10 cellular contexts compared by ENCODE assay signal in the genomic region with DNA sequence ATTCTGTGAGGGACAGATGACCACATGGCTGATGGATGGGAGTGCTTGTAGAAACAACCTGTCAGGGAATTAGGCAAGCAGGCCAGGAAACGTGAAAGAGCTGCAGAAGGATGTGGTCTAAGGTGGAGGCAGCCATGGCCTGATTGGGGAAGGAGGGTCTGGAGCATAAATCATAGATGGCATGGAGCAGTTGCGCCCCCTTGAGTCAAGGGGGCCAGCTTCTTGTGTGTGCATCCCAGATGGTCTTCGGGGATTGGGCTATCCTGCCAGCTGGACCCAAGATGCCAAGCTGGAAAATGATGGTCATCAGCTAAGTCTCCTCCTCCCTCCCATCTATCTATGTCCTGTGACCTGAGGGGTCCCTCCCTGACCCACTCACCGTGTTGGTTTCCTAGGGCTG.
DNase-seq lines count a peak whose midpoint lies in the region; ATAC-seq and TF ChIP-seq lines count a peak whose summit lies in the region.
"Had no signal": no experiment of that assay in that cellular context is flagged by ENCODE, and none has a peak within 500 bp of the region (broad histone marks: within the 10 kb centered on the region; RNA-seq: fewer than 3 reads in every experiment).

No MANE protein-coding gene starts in this region.

- no peaks in the 10 kb centered on the region for H3K36me3 ChIP-seq in iPS DF 6.9 (ENCODE audit: control insufficient read depth, insufficient read depth, low read length)
- H3K36me3 ChIP-seq: MG63 had no signal

- peak; percentile 59 for TF ChIP-seq CTCF in GM12874 (IDR thresholded peaks at IDR 0.05; ENCODE audit: insufficient read depth, low read depth, low read length)

- H3K9me3 ChIP-seq in iPS DF 6.9 (ENCODE audit: control insufficient read depth, insufficient read depth, low read length) = no peaks in the 10 kb centered on the region
- H3K9me3 ChIP-seq: MG63 had no signal

- H3K4me1 Mint-ChIP-seq in activated T-helper 17 cell treated with anti-CD3 and anti-CD28 coated beads, Interleukin-2, amount 50 U/mL, for 72 hours = no peaks in the 10 kb centered on the region

- no peaks in the 10 kb centered on the region for H3K36me3 Mint-ChIP-seq in activated T-helper 17 cell treated with anti-CD3 and anti-CD28 coated beads, Interleukin-2, amount 50 U/mL, for 72 hours (ENCODE audit: low read depth)

- H3K27me3 ChIP-seq in iPS DF 6.9 (ENCODE audit: control insufficient read depth, insufficient read depth, low read length) = no peaks in the 10 kb centered on the region; the same call in 1 of the 2 replicates

- no peak for ATAC-seq in sciatic nerve
- ATAC-seq in activated T-helper 17 cell treated with anti-CD3 and anti-CD28 coated beads, Interleukin-2, amount 50 U/mL, for 72 hours (replicated peaks) = no peak

- DNase-seq in D341Med (ENCODE audit: low spot score) = peak; percentile 52
- peak; percentile 17 for DNase-seq in SW480 (ENCODE audit: low spot score)
- peak; percentile 39 for DNase-seq in iPS DF 6.9 (ENCODE audit: low read depth, low spot score)
- no peak for DNase-seq in sciatic nerve (ENCODE audit: low spot score)
- no peak for DNase-seq in MV-4-11 (lab: John Stamatoyannopoulos, UW)
- DNase-seq: MG63, small intestine had no signal

- H3K4me3 ChIP-seq in iPS DF 6.9 (ENCODE audit: low read length) = no peak overlapping the region
- H3K4me3 ChIP-seq: MG63 had no signal

- no peaks in the 10 kb centered on the region for H3K9me3 Mint-ChIP-seq in activated T-helper 17 cell treated with anti-CD3 and anti-CD28 coated beads, Interleukin-2, amount 50 U/mL, for 72 hours

- no peak overlapping the region for H3K27ac Mint-ChIP-seq in activated T-helper 17 cell treated with anti-CD3 and anti-CD28 coated beads, Interleukin-2, amount 50 U/mL, for 72 hours

- H3K27ac ChIP-seq in iPS DF 6.9 (ENCODE audit: low read length) = no peak overlapping the region
- H3K27ac ChIP-seq: epithelial cell of prostate had no signal

- intact Hi-C loops in sciatic nerve (cut with DNase I) = no loop called here

- H3K4me1 ChIP-seq in iPS DF 6.9 (ENCODE audit: control insufficient read depth, insufficient read depth, low read length) = peaks cover 1% of the 10 kb centered on the region; the same call in 1 of the 2 replicates

- peaks cover 7% of the 10 kb centered on the region for H3K27me3 Mint-ChIP-seq in activated T-helper 17 cell treated with anti-CD3 and anti-CD28 coated beads, Interleukin-2, amount 50 U/mL, for 72 hours

- no peak overlapping the region for H3K4me3 Mint-ChIP-seq in activated T-helper 17 cell treated with anti-CD3 and anti-CD28 coated beads, Interleukin-2, amount 50 U/mL, for 72 hours

- no CpG with 5 or more reads among the region's 4 CpGs for WGBS in iPS DF 6.9 (ENCODE audit: insufficient coverage, insufficient read length)

Comparison
In these comparisons a context has a peak if more than half of its experiments do, and no peak if none do; other contexts are left out.
1. DNase-seq: peak in D341Med (single experiment), SW480 (single experiment) and iPS DF 6.9 (single experiment); none in sciatic nerve (single experiment) and MV-4-11 (single experiment).